ENCODE assay signal across 18 cellular contexts in the genomic region with DNA sequence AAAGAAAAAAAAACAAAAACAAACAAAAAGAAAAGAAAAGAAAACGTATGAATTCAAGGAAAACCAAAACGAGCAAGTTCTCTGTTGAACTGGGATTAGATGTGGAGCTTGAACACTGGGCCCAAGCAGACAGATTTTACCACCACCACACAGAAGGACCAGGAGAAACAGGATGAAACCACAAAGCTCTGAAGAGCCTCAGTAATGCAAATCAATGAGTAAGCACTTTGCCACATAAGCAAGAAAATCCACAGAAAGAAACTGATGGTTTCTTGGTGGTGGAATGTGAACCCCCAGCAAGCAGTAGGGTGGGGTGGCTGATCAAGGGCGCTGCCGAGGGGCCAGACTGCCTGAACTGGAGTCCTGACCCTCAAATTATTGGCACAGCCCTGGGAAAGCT. TPM values are rescaled to one million over a fixed set of nuclear protein-coding genes. Genes with fewer than 3 reads are reported as not detected.
DNase-seq lines count a peak whose midpoint lies in the region; ATAC-seq and TF ChIP-seq lines count a peak whose summit lies in the region.
"Had no signal": no experiment of that assay in that cellular context is flagged by ENCODE, and none has a peak within 500 bp of the region (broad histone marks: within the 10 kb centered on the region; RNA-seq: fewer than 3 reads in every experiment).

No MANE protein-coding gene starts in this region.

- no peaks in the 10 kb centered on the region for H3K79me2 ChIP-seq in osteoblast (ENCODE audit: insufficient read depth, low read length)

- DNase-seq in ELR (ENCODE audit: low read depth) (peak; percentile 19), T-helper 17 cell (no peak), osteoblast (ENCODE audit: insufficient read length, low spot score, missing footprints) (peak; percentile 85), NCI-H226 (no peak), SHP77 treated with DMSO at 0.1 percent for 48 hours (lab: John Stamatoyannopoulos, UW) (no peak), NCI-H524 (lab: John Stamatoyannopoulos, UW) (no peak)
- DNase-seq: activated gamma-delta T cell, anterior cingulate cortex, DMS53, KBM-7, lower lobe of right lung, NCI-H1694, psoas muscle, transverse colon had no signal

- peaks cover 3% of the 10 kb centered on the region for H3K4me1 Mint-ChIP-seq in T-helper 17 cell

- peaks cover 9% of the 10 kb centered on the region for H3K36me3 Mint-ChIP-seq in T-helper 17 cell (ENCODE audit: low read depth)

- H3K4me3 ChIP-seq in HUES6 (ENCODE audit: low read depth, low read length): no peak overlapping the region
- H3K4me3 ChIP-seq in osteoblast (ENCODE audit: insufficient read depth, low read length): no peak overlapping the region
- H3K4me3 ChIP-seq: lower lobe of right lung, psoas muscle, transverse colon had no signal

- H3K27ac ChIP-seq in HUES6 (ENCODE audit: low read depth, low read length) (0 out of 2 replicates have a peak overlapping the region, but pooled peaks have one; percentile 26), osteoblast (ENCODE audit: low read depth, low read length) (peak overlapping the region; percentile 35)
- H3K27ac ChIP-seq: C4-2B, lower lobe of right lung, psoas muscle, transverse colon had no signal

- no peak for TF ChIP-seq CTCF in osteoblast (IDR thresholded peaks at IDR 0.05; ENCODE audit: extremely low read depth, low read depth, low read length)

- no peak overlapping the region for H2AFZ ChIP-seq in osteoblast (ENCODE audit: low read length)

- ATAC-seq in T-helper 17 cell: no peak
- ATAC-seq in GM21360 (IDR thresholded peaks at IDR 0.05; ENCODE audit: unreplicated experiment): no peak
- ATAC-seq: lower lobe of right lung; psoas muscle; stimulated activated memory B cell treated with anti-CD40 and anti-IgM and Interleukin-4, amounts not matched to agents 10 μg/mL and 1 μg/mL and 100 μg/mL, for 72 hours had no signal

- no peaks in the 10 kb centered on the region for H3K27me3 Mint-ChIP-seq in T-helper 17 cell
- H3K27me3 Mint-ChIP-seq: stimulated activated memory B cell treated with anti-CD40 and anti-IgM and Interleukin-4, amounts not matched to agents 10 μg/mL and 1 μg/mL and 100 μg/mL, for 72 hours had no signal

- no peak overlapping the region for H3K4me3 Mint-ChIP-seq in T-helper 17 cell
- H3K4me3 Mint-ChIP-seq: stimulated activated memory B cell treated with anti-CD40 and anti-IgM and Interleukin-4, amounts not matched to agents 10 μg/mL and 1 μg/mL and 100 μg/mL, for 72 hours had no signal

- H3K27me3 ChIP-seq in HUES6 (ENCODE audit: control insufficient read depth, insufficient read depth, low read length): no peaks in the 10 kb centered on the region
- H3K27me3 ChIP-seq in osteoblast (ENCODE audit: insufficient read depth, low read length): no peaks in the 10 kb centered on the region
- H3K27me3 ChIP-seq: transverse colon had no signal

- peak overlapping the region; percentile 65 for H3K27ac Mint-ChIP-seq in T-helper 17 cell
- H3K27ac Mint-ChIP-seq: stimulated activated memory B cell treated with anti-CD40 and anti-IgM and Interleukin-4, amounts not matched to agents 10 μg/mL and 1 μg/mL and 100 μg/mL, for 72 hours had no signal

- H3K9me3 ChIP-seq in HUES6 (ENCODE audit: control insufficient read depth, insufficient read depth, low read depth, low read length): no peaks in the 10 kb centered on the region
- no peaks in the 10 kb centered on the region for H3K9me3 ChIP-seq in T-helper 17 cell (ENCODE audit: control insufficient read depth, low read length, poor library complexity, severe bottlenecking)
- H3K9me3 ChIP-seq in osteoblast (ENCODE audit: low read depth, low read length): no peaks in the 10 kb centered on the region
- H3K9me3 ChIP-seq: lower lobe of right lung, psoas muscle, transverse colon had no signal

- H4K20me1 ChIP-seq in osteoblast (ENCODE audit: insufficient read depth, low read length): no peaks in the 10 kb centered on the region

- H3K4me2 ChIP-seq in osteoblast (ENCODE audit: insufficient read depth, low read length): no peak overlapping the region

- H3K36me3 ChIP-seq in HUES6 (ENCODE audit: control insufficient read depth, insufficient read depth, low read length): peaks cover 15% of the 10 kb centered on the region
- H3K36me3 ChIP-seq in osteoblast (ENCODE audit: insufficient read depth, low read length): peaks cover 11% of the 10 kb centered on the region

- no peak overlapping the region for H3K9ac ChIP-seq in HUES6 (ENCODE audit: low read length)

- H3K4me1 ChIP-seq in HUES6 (ENCODE audit: control insufficient read depth, insufficient read depth, low read length) (peaks cover 8% of the 10 kb centered on the region; the same call in 1 of the 2 replicates), osteoblast (ENCODE audit: insufficient read depth, low read length) (no peaks in the 10 kb centered on the region)
- H3K4me1 ChIP-seq: psoas muscle had no signal

RNA-seq across cellular contexts. Expression of gene NFRKB, which starts 50.9 kb away (rescaled TPM):
- 10 to 100 TPM; 53.6 to 61.1 TPM for total RNA-seq in T-helper 17 cell
- total RNA-seq in osteoblast: 15.2 and 18.9 TPM in 2 replicates

RNA-seq across cellular contexts. Expression of gene PRDM10, which starts 56.4 kb away (rescaled TPM):
- total RNA-seq in T-helper 17 cell: 10 to 100 TPM; 11.6 to 12.2 TPM
- total RNA-seq in osteoblast: 8.0 and 8.8 TPM in 2 replicates

Comparison
In these comparisons a context has a peak if more than half of its experiments do, and no peak if none do; other contexts are left out.
1. DNase-seq: peak in ELR (single experiment) and osteoblast (single experiment); none in T-helper 17 cell (0 of 3), NCI-H226 (single experiment), SHP77 treated with DMSO at 0.1 percent for 48 hours (single experiment) and NCI-H524 (0 of 2).